In the genomic region with DNA sequence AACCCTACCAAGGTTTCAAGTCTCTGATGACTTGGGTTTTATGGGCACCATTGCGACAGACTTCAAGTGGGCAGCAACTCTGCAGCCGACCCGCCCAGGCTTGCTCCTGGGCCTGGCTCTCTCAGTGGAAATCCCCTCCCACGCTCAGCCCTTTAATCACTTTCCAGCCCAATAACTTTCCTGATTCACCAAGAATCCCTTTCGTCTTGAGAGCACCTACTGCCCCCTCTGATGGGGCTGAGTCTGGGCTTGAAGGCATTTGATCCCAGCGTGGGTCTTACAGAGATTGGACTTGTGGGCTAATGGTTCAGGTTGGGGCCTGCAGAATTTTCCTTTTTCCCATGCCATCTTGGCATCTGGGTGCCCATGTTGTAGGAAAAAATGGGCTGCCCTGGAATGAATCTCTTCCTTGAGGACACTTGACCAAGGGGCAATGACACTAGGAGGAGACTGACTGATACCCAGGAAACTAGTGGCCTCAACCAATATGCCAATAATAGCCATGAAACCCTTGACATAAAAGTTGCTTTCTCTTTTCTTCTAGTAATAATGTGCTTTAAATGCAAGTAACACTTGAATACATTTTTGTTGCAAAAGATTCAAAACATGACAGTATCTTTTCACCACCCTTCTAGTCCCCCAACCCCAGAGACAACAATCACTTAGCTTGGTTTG, we compare ENCODE assay signal across 15 cellular contexts. TPM values are rescaled to one million over a fixed set of nuclear protein-coding genes. Genes with fewer than 3 reads are reported as not detected.
DNase-seq lines count a peak whose midpoint lies in the region; ATAC-seq, FAIRE-seq and TF ChIP-seq lines count a peak whose summit lies in the region.
"Had no signal": no experiment of that assay in that cellular context is flagged by ENCODE, and none has a peak within 500 bp of the region (broad histone marks: within the 10 kb centered on the region; RNA-seq: fewer than 3 reads in every experiment).

No MANE protein-coding gene starts in this region.

- peak overlapping the region; percentile 55 for H3K27ac ChIP-seq in vagina
- H3K27ac ChIP-seq: thyroid gland had no signal

- no peaks in the 10 kb centered on the region for H3K27me3 ChIP-seq in vagina
- H3K27me3 ChIP-seq: thyroid gland had no signal

- no peak for ATAC-seq in GM21717 (IDR thresholded peaks at IDR 0.05; ENCODE audit: unreplicated experiment)
- ATAC-seq: left colon had no signal

- peaks cover 31% of the 10 kb centered on the region for H3K4me1 ChIP-seq in vagina

- TF ChIP-seq CTCF in foreskin fibroblast (IDR thresholded peaks at IDR 0.05; ENCODE audit: low read depth, low read length) (no peak), vagina (IDR thresholded peaks at IDR 0.05) (no peak)

- no peaks in the 10 kb centered on the region for H3K9me3 ChIP-seq in vagina
- H3K9me3 ChIP-seq: thyroid gland had no signal

- no peak for TF ChIP-seq POLR2A in vagina (IDR thresholded peaks at IDR 0.05)

- intact Hi-C loops in vagina (cut with DNase I) = no loop called here

- peak; percentile 14 for DNase-seq in NCI-H510A (lab: John Stamatoyannopoulos, UW)
- no peak for DNase-seq in NCI-H510A treated with DMSO at 0.1 percent for 48 hours (lab: John Stamatoyannopoulos, UW)
- DNase-seq in RCC 7860 (ENCODE audit: low spot score) = peak; percentile 72
- peak; percentile 51 to 68 for DNase-seq in foreskin fibroblast
- DNase-seq in vagina (ENCODE audit: extremely low spot score in 2 of 2) = no peak
- DNase-seq in NCI-H1417 (lab: John Stamatoyannopoulos, UW) = no peak
- DNase-seq in NAMALWA (ENCODE audit: low spot score) = no peak
- DNase-seq: activated CD4-positive, CD25-positive, alpha-beta regulatory T cell; amygdala; glutamatergic neuron; left colon; NCI-H1930 had no signal

- no peaks in the 10 kb centered on the region for H3K36me3 ChIP-seq in vagina
- H3K36me3 ChIP-seq: thyroid gland had no signal

- no peak overlapping the region for H3K4me3 ChIP-seq in foreskin fibroblast (ENCODE audit: low read depth in 1 of 2, low read length in 2 of 2)
- no peak overlapping the region for H3K4me3 ChIP-seq in vagina
- H3K4me3 ChIP-seq: thyroid gland had no signal

- FAIRE-seq in RCC 7860 (lab: Jason Lieb, UNC) = peak; percentile 72

RNA-seq across cellular contexts. Expression of a gene that starts 7.8 kb away (rescaled TPM):
- 80.5 TPM for total RNA-seq in vagina

RNA-seq across cellular contexts. Expression of a gene that starts 30.1 kb away (rescaled TPM):
- total RNA-seq in vagina = 729 TPM

RNA-seq across cellular contexts. Expression of a gene that starts 55.3 kb away (rescaled TPM):
- total RNA-seq in vagina = not detected
- total RNA-seq: dermis microvascular lymphatic vessel endothelial cell, left colon, thyroid gland had no signal

Comparison
In these comparisons a context has a peak if more than half of its experiments do, and no peak if none do; other contexts are left out.
1. DNase-seq: peak in NCI-H510A (single experiment), RCC 7860 (single experiment) and foreskin fibroblast (2 of 2); none in NCI-H510A treated with DMSO at 0.1 percent for 48 hours (single experiment), vagina (0 of 2), NCI-H1417 (0 of 3) and NAMALWA (single experiment).